ENCODE assay signal across 12 cellular contexts in genomic region chr6:166499350-166500163, GRCh38.
DNase-seq lines count a peak whose midpoint lies in the region; ATAC-seq and TF ChIP-seq lines count a peak whose summit lies in the region.
"Had no signal": no experiment of that assay in that cellular context is flagged by ENCODE, and none has a peak within 500 bp of the region (broad histone marks: within the 10 kb centered on the region; RNA-seq: fewer than 3 reads in every experiment).

No MANE protein-coding gene starts in this region.

- H3K4me3 Mint-ChIP-seq in activated naive CD4-positive, alpha-beta T cell treated with anti-CD3 and anti-CD28 coated beads, Interleukin-2, amount 50 U/mL, for 24 hours, result no peak overlapping the region
- peak overlapping the region; percentile 36 to 38 for H3K4me3 Mint-ChIP-seq in stimulated activated naive CD8-positive, alpha-beta T cell treated with anti-CD3 and anti-CD28 coated beads, Interleukin-15, amount 100 ng/mL, for 72 hours
- H3K4me3 Mint-ChIP-seq: dendritic cell treated with granulocyte-macrophage colony-stimulating factor and Interleukin-4, amounts not matched to agents 40 ng/mL and 50 ng/mL, for 4 days had no signal

- H3K4me3 ChIP-seq in right cardiac atrium (ENCODE audit: low read length), result no peak overlapping the region
- H3K4me3 ChIP-seq: transverse colon had no signal

- H3K4me1 Mint-ChIP-seq in activated naive CD4-positive, alpha-beta T cell treated with anti-CD3 and anti-CD28 coated beads, Interleukin-2, amount 50 U/mL, for 24 hours, result peaks cover 10% of the 10 kb centered on the region
- H3K4me1 Mint-ChIP-seq in stimulated activated naive CD8-positive, alpha-beta T cell treated with anti-CD3 and anti-CD28 coated beads, Interleukin-15, amount 100 ng/mL, for 72 hours, result peaks cover 28% of the 10 kb centered on the region

- peaks cover 5% of the 10 kb centered on the region for H3K36me3 Mint-ChIP-seq in activated naive CD4-positive, alpha-beta T cell treated with anti-CD3 and anti-CD28 coated beads, Interleukin-2, amount 50 U/mL, for 24 hours

- H3K4me1 ChIP-seq in right cardiac atrium (ENCODE audit: control insufficient read depth, insufficient read depth, low read length), result no peaks in the 10 kb centered on the region
- H3K4me1 ChIP-seq: transverse colon had no signal

- peak; percentile 72 for ATAC-seq in GM21825 (IDR thresholded peaks at IDR 0.05; ENCODE audit: unreplicated experiment)
- ATAC-seq in HG03469 (IDR thresholded peaks at IDR 0.05; ENCODE audit: unreplicated experiment), result peak; percentile 81
- ATAC-seq in stimulated activated naive CD8-positive, alpha-beta T cell treated with anti-CD3 and anti-CD28 coated beads, Interleukin-15, amount 100 ng/mL, for 72 hours, result peak; percentile 83
- ATAC-seq in SK-N-SH treated with all-trans-retinoic acid at 6 μM for 48 hours, result no peak
- ATAC-seq in right cardiac atrium, result no peak
- ATAC-seq: left lobe of liver had no signal

- no peak for DNase-seq in activated naive CD4-positive, alpha-beta T cell (lab: John Stamatoyannopoulos, UW)
- peak in 1 of 2 donors; percentile 24 for DNase-seq in stimulated activated naive CD8-positive, alpha-beta T cell treated with anti-CD3 and anti-CD28 coated beads, Interleukin-15, amount 100 ng/mL, for 72 hours
- DNase-seq in NCI-H2227 treated with DMSO at 0.1 percent for 48 hours (lab: John Stamatoyannopoulos, UW), result no peak
- no peak for DNase-seq in right cardiac atrium
- DNase-seq: OCI-M1, transverse colon had no signal

- H3K27ac ChIP-seq in right cardiac atrium (ENCODE audit: low read length), result no peak overlapping the region
- H3K27ac ChIP-seq: transverse colon had no signal

- H3K9me3 ChIP-seq in right cardiac atrium (ENCODE audit: control insufficient read depth, low read length), result no peaks in the 10 kb centered on the region
- H3K9me3 ChIP-seq: transverse colon had no signal

- no peaks in the 10 kb centered on the region for H3K9me3 Mint-ChIP-seq in activated naive CD4-positive, alpha-beta T cell treated with anti-CD3 and anti-CD28 coated beads, Interleukin-2, amount 50 U/mL, for 24 hours
- H3K9me3 Mint-ChIP-seq in stimulated activated naive CD8-positive, alpha-beta T cell treated with anti-CD3 and anti-CD28 coated beads, Interleukin-15, amount 100 ng/mL, for 72 hours, result no peaks in the 10 kb centered on the region
- H3K9me3 Mint-ChIP-seq: dendritic cell treated with granulocyte-macrophage colony-stimulating factor and Interleukin-4, amounts not matched to agents 40 ng/mL and 50 ng/mL, for 4 days had no signal

- peak overlapping the region; percentile 49 for H3K27ac Mint-ChIP-seq in activated naive CD4-positive, alpha-beta T cell treated with anti-CD3 and anti-CD28 coated beads, Interleukin-2, amount 50 U/mL, for 24 hours
- peak overlapping the region; percentile 50 to 87 for H3K27ac Mint-ChIP-seq in stimulated activated naive CD8-positive, alpha-beta T cell treated with anti-CD3 and anti-CD28 coated beads, Interleukin-15, amount 100 ng/mL, for 72 hours
- H3K27ac Mint-ChIP-seq: dendritic cell treated with granulocyte-macrophage colony-stimulating factor and Interleukin-4, amounts not matched to agents 40 ng/mL and 50 ng/mL, for 4 days had no signal

- whole genome bisulfite sequencing in right cardiac atrium, result 94% methylated on average over 7 of the region's 7 CpGs

- H3K27me3 Mint-ChIP-seq in activated naive CD4-positive, alpha-beta T cell treated with anti-CD3 and anti-CD28 coated beads, Interleukin-2, amount 50 U/mL, for 24 hours, result no peaks in the 10 kb centered on the region
- no peaks in the 10 kb centered on the region for H3K27me3 Mint-ChIP-seq in stimulated activated naive CD8-positive, alpha-beta T cell treated with anti-CD3 and anti-CD28 coated beads, Interleukin-15, amount 100 ng/mL, for 72 hours
- H3K27me3 Mint-ChIP-seq: dendritic cell treated with granulocyte-macrophage colony-stimulating factor and Interleukin-4, amounts not matched to agents 40 ng/mL and 50 ng/mL, for 4 days had no signal

- no peaks in the 10 kb centered on the region for H3K27me3 ChIP-seq in right cardiac atrium (ENCODE audit: control insufficient read depth, insufficient read depth)
- H3K27me3 ChIP-seq: transverse colon had no signal

- intact Hi-C loops in right cardiac atrium (cut with DNase I), result no loop called here

TF ChIP-seq in SK-N-SH treated with all-trans-retinoic acid at 6 μM for 48 hours, 23 proteins besides CTCF, POLR2A, EP300 and RAD21:
- no peak for TF ChIP-seq PPARA (CRISPR knock-in tag; IDR thresholded peaks at IDR 0.05; ENCODE audit: borderline replicate concordance)

Comparison
In these comparisons a context has a peak if more than half of its experiments do, and no peak if none do; other contexts are left out.
1. ATAC-seq: peak in GM21825 (single experiment), HG03469 (single experiment) and stimulated activated naive CD8-positive, alpha-beta T cell treated with anti-CD3 and anti-CD28 coated beads, Interleukin-15, amount 100 ng/mL, for 72 hours (single experiment); none in SK-N-SH treated with all-trans-retinoic acid at 6 μM for 48 hours (single experiment) and right cardiac atrium (0 of 2).